11 cellular contexts compared by ENCODE assay signal in genomic region chr12:7961395-7962188, GRCh38. TPM values are rescaled to one million over a fixed set of nuclear protein-coding genes. Genes with fewer than 3 reads are reported as not detected.
DNase-seq lines count a peak whose midpoint lies in the region; ATAC-seq, FAIRE-seq and TF ChIP-seq lines count a peak whose summit lies in the region.
"Had no signal": no experiment of that assay in that cellular context is flagged by ENCODE, and none has a peak within 500 bp of the region (broad histone marks: within the 10 kb centered on the region; RNA-seq: fewer than 3 reads in every experiment).

No MANE protein-coding gene starts in this region.

- no peak for DNase-seq in SK-N-SH
- peak in 1 of 2 experiments; percentile 77 for DNase-seq in SJSA1 (ENCODE audit: low read depth in 1 of 2, low spot score in 2 of 2)
- peak; percentile 27 for DNase-seq in fibroblast of peridontal ligament (ENCODE audit: extremely low read depth)
- DNase-seq in smooth muscle cell (lab: John Stamatoyannopoulos, UW; ENCODE audit: unreplicated experiment), result no peak
- DNase-seq in small intestine, result no peak
- no peak for DNase-seq in NCI-H82 treated with DMSO at 0.1 percent for 48 hours (lab: John Stamatoyannopoulos, UW; ENCODE audit: unreplicated experiment)
- no peak for DNase-seq in T-helper 9 cell

- no peak for ATAC-seq in SK-N-SH treated with all-trans-retinoic acid at 6 μM for 48 hours

- H3K4me1 ChIP-seq in SK-N-SH (ENCODE audit: control insufficient read depth in 1 of 2, insufficient read depth in 2 of 2, low read depth in 1 of 2, low read length in 1 of 2) (peaks cover 0 to 6% of the 10 kb centered on the region in 2 experiments; a peak in 1 of 4 replicates), SJSA1 (replicated peaks) (peaks cover 37% of the 10 kb centered on the region), smooth muscle cell (ENCODE audit: low read depth) (peaks cover 24% of the 10 kb centered on the region), small intestine (ENCODE audit: control insufficient read depth in 2 of 2, insufficient read depth in 1 of 2, low read depth in 1 of 2, low read length in 1 of 2) (no peaks in the 10 kb centered on the region)
- H3K4me1 ChIP-seq: parathyroid adenoma had no signal

- H3K4me2 ChIP-seq in SK-N-SH (peak overlapping the region; percentile 77), smooth muscle cell (peak overlapping the region; percentile 75)

- H2AFZ ChIP-seq in SK-N-SH (ENCODE audit: low read depth) (no peak overlapping the region), smooth muscle cell (ENCODE audit: low read depth) (no peak overlapping the region)

- POLR2A ChIA-PET in SK-N-SH (lab: Yijun Ruan, JAX), result no interaction called here

- no peak overlapping the region for H3K9ac ChIP-seq in SK-N-SH
- H3K9ac ChIP-seq in smooth muscle cell (ENCODE audit: low read depth), result no peak overlapping the region
- H3K9ac ChIP-seq: parathyroid adenoma had no signal

- H3K9me3 ChIP-seq in SK-N-SH, result no peaks in the 10 kb centered on the region
- no peaks in the 10 kb centered on the region for H3K9me3 ChIP-seq in SJSA1 (replicated peaks)
- H3K9me3 ChIP-seq in smooth muscle cell (replicated peaks; ENCODE audit: low read depth), result no peaks in the 10 kb centered on the region
- H3K9me3 ChIP-seq in small intestine (ENCODE audit: control insufficient read depth, low read depth), result no peaks in the 10 kb centered on the region

- 80% methylated on average over 12 of the region's 12 CpGs for WGBS in SK-N-SH (ENCODE audit: low lambda C conversion rate)
- 78% methylated on average over 12 of the region's 12 CpGs for WGBS in smooth muscle cell (ENCODE audit: low lambda C conversion rate)
- WGBS in small intestine, 3 donors, result 80 to 89% (median 86%) methylated on average over 12 of the region's 12 CpGs

- TF ChIP-seq CTCF in SK-N-SH (IDR thresholded peaks at IDR 0.05) (no peak), smooth muscle cell (IDR thresholded peaks at IDR 0.05; ENCODE audit: borderline replicate concordance, insufficient read depth, poor library complexity, severe bottlenecking) (no peak)

- H3K27me3 ChIP-seq in SK-N-SH (ENCODE audit: insufficient read depth), result no peaks in the 10 kb centered on the region
- H3K27me3 ChIP-seq in SJSA1 (replicated peaks), result no peaks in the 10 kb centered on the region
- H3K27me3 ChIP-seq in smooth muscle cell (ENCODE audit: low read depth), result no peaks in the 10 kb centered on the region
- no peaks in the 10 kb centered on the region for H3K27me3 ChIP-seq in small intestine (ENCODE audit: control insufficient read depth in 2 of 2, insufficient read depth in 2 of 2, low read length in 2 of 2)

- peaks cover 11% of the 10 kb centered on the region for H3F3A ChIP-seq in SK-N-SH (replicated peaks; ENCODE audit: insufficient read depth)
- peaks cover 15% of the 10 kb centered on the region for H3F3A ChIP-seq in smooth muscle cell (ENCODE audit: low read depth)

- no peaks in the 10 kb centered on the region for H3K36me3 ChIP-seq in SK-N-SH (replicated peaks in 1 of 2; ENCODE audit: control insufficient read depth in 1 of 2, insufficient read depth in 2 of 2, low read length in 1 of 2)
- no peaks in the 10 kb centered on the region for H3K36me3 ChIP-seq in SJSA1
- H3K36me3 ChIP-seq in smooth muscle cell (ENCODE audit: low read depth), result no peaks in the 10 kb centered on the region
- no peaks in the 10 kb centered on the region for H3K36me3 ChIP-seq in small intestine (ENCODE audit: control insufficient read depth in 2 of 2, insufficient read depth in 2 of 2, low read length in 2 of 2)
- H3K36me3 ChIP-seq: WERI-Rb-1 had no signal

- no peak for FAIRE-seq in small intestine (lab: Jason Lieb, UNC)

- H3K9me2 ChIP-seq in SK-N-SH, result no peaks in the 10 kb centered on the region

- TF ChIP-seq EP300 in SK-N-SH (IDR thresholded peaks at IDR 0.05; ENCODE audit: borderline replicate concordance in 1 of 2, low read depth in 1 of 2, low read length in 1 of 2), result no peak

- CTCF ChIA-PET in SK-N-SH (lab: Yijun Ruan, JAX), result interaction anchor here (1.0 to 2.8 kb wide), 5 partner anchors 12 to 34 kb away, joined by 3 to 11 read pairs (median 4); no protein-coding TSS in a partner anchor

- H3K79me2 ChIP-seq in SK-N-SH (ENCODE audit: insufficient read depth) (no peaks in the 10 kb centered on the region), smooth muscle cell (ENCODE audit: low read depth) (no peaks in the 10 kb centered on the region)
- H3K79me2 ChIP-seq: parathyroid adenoma had no signal

- H4K20me1 ChIP-seq in SK-N-SH (ENCODE audit: insufficient read depth) (no peaks in the 10 kb centered on the region), smooth muscle cell (ENCODE audit: low read depth) (no peaks in the 10 kb centered on the region)

- no peak overlapping the region; a peak in 1 of 4 replicates for H3K27ac ChIP-seq in SK-N-SH (ENCODE audit: low read depth in 2 of 2, low read length in 1 of 2)
- peak overlapping the region; percentile 34; the same call in 1 of the 2 replicates for H3K27ac ChIP-seq in SJSA1
- peak overlapping the region; percentile 95 for H3K27ac ChIP-seq in smooth muscle cell (ENCODE audit: low read depth)
- H3K27ac ChIP-seq in small intestine (ENCODE audit: low read depth in 1 of 2, low read length in 1 of 2), result peak overlapping the region in 1 of 2 donors; percentile 34
- H3K27ac ChIP-seq: 22Rv1 had no signal

- H3K4me3 ChIP-seq in SK-N-SH (ENCODE audit: low read depth in 2 of 2, low read length in 1 of 2), result peak overlapping the region in 1 of 2 experiments; percentile 63; a peak in 1 of 4 replicates
- H3K4me3 ChIP-seq in SJSA1, result no peak overlapping the region; the same call in 1 of the 2 replicates
- peak overlapping the region; percentile 47 for H3K4me3 ChIP-seq in smooth muscle cell
- no peak overlapping the region for H3K4me3 ChIP-seq in small intestine (ENCODE audit: low read depth in 1 of 2, low read length in 2 of 2)

- no peak for TF ChIP-seq RAD21 in SK-N-SH (IDR thresholded peaks at IDR 0.05; ENCODE audit: low read length)

TF ChIP-seq in SK-N-SH, 30 proteins besides CTCF, POLR2A, EP300 and RAD21:
- TF ChIP-seq GABPA (IDR thresholded peaks at IDR 0.05; ENCODE audit: low read depth) (no peak), MAX (IDR thresholded peaks at IDR 0.05; ENCODE audit: low read depth) (no peak)

TF ChIP-seq in SK-N-SH treated with all-trans-retinoic acid at 6 μM for 48 hours, 23 proteins besides CTCF, POLR2A, EP300 and RAD21:
- no peak for TF ChIP-seq ISL1 (CRISPR knock-in tag; IDR thresholded peaks at IDR 0.05)
- no peak for TF ChIP-seq TOX (CRISPR knock-in tag; IDR thresholded peaks at IDR 0.05; ENCODE audit: borderline replicate concordance)
- no peak for TF ChIP-seq ARNTL (CRISPR knock-in tag; IDR thresholded peaks at IDR 0.05; ENCODE audit: borderline replicate concordance, low read depth)
- TF ChIP-seq TCF4 (CRISPR knock-in tag; IDR thresholded peaks at IDR 0.05; ENCODE audit: borderline replicate concordance), result no peak
- no peak for TF ChIP-seq OSR1 (CRISPR knock-in tag; IDR thresholded peaks at IDR 0.05)
- TF ChIP-seq PPARA (CRISPR knock-in tag; IDR thresholded peaks at IDR 0.05; ENCODE audit: borderline replicate concordance), result no peak
- no peak for TF ChIP-seq ZNF70 (CRISPR knock-in tag; IDR thresholded peaks at IDR 0.05)
- TF ChIP-seq CSRNP3 (CRISPR knock-in tag; IDR thresholded peaks at IDR 0.05), result no peak
- no peak for TF ChIP-seq ZFP30 (CRISPR knock-in tag; IDR thresholded peaks at IDR 0.05)
- no peak for TF ChIP-seq SNAI2 (CRISPR knock-in tag; IDR thresholded peaks at IDR 0.05)
- TF ChIP-seq ZNF565 (CRISPR knock-in tag; conservative IDR thresholded peaks at IDR 0.05; ENCODE audit: low read depth), result no peak

RNA-seq across cellular contexts. Expression of gene SLC2A3, which starts 25.6 kb away (rescaled TPM):
- polyA plus RNA-seq in SK-N-SH (2012; rRNA removed) (26.6 and 35.7 TPM in 2 replicates), smooth muscle cell (211 and 466 TPM in 2 replicates), small intestine (1 to 10 TPM in 2 of 3 donors, under 1 TPM in 1; 0.89 to 7.7 (median 1.9) TPM)
- polyA plus RNA-seq in SK-N-SH (2012; cell fraction: cytosol; rRNA removed), result 21.0 and 23.1 TPM in 2 replicates
- 33.8 and 71.9 TPM in 2 replicates for polyA plus RNA-seq in SK-N-SH (2012; cell fraction: nucleus; rRNA removed)
- total RNA-seq in SJSA1 (2014; rRNA removed; shearing (Covaris generic)), result 9.9 and 13.7 TPM in 2 replicates
- total RNA-seq in smooth muscle cell, result 938 and 998 TPM in 2 replicates

Comparison
In these comparisons a context has a peak if more than half of its experiments do, and no peak if none do; other contexts are left out.
1. H3K27ac ChIP-seq: peak in SJSA1 (single experiment) and smooth muscle cell (single experiment); none in SK-N-SH (0 of 2).